ENCODE assay signal across 28 cellular contexts in the genomic region with DNA sequence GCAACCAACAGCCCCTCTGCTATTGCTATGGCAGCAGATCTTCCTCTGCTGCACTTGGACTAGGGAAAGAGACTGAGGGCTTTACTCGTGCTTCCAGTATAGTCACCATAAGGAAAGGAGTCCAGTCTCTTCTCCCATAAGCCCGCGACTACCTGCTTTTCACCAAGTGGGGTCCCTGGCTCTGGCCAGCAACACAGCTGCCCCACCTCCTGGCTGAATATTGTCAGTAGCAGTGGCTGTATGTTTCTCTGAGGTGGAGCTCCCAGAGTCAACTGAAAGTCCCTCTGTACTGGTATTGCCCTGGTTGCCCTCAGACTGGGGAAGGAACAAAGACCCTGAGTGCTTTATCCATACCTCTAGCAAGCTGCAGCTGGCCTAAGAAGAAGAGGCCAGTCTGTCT.
"Had no signal": no experiment of that assay in that cellular context is flagged by ENCODE, and none has a peak within 500 bp of the region (broad histone marks: within the 10 kb centered on the region; RNA-seq: fewer than 3 reads in every experiment).

No MANE protein-coding gene starts in this region.

- H3K27me3 Mint-ChIP-seq: naive B cell; progenitor cell of endocrine pancreas; stimulated activated memory B cell treated with anti-CD40 and anti-IgM and Interleukin-4, amounts not matched to agents 10 μg/mL and 1 μg/mL and 100 μg/mL, for 72 hours; stimulated activated naive CD8-positive, alpha-beta T cell treated with anti-CD3 and anti-CD28 coated beads, Interleukin-15, amount 100 ng/mL, for 72 hours; type B pancreatic cell had no signal

- H3K9me3 ChIP-seq: lower lobe of right lung, ovary, right lobe of liver, uterus had no signal

- ATAC-seq: left colon; left lung; lower lobe of right lung; natural killer cell; right lobe of liver; stimulated activated memory B cell treated with anti-CD40 and anti-IgM and Interleukin-4, amounts not matched to agents 10 μg/mL and 1 μg/mL and 100 μg/mL, for 72 hours; stimulated activated naive CD8-positive, alpha-beta T cell treated with anti-CD3 and anti-CD28 coated beads, Interleukin-15, amount 100 ng/mL, for 72 hours had no signal

- H3K27me3 ChIP-seq: left lung, ovary, right atrium auricular region, right lobe of liver, tibial nerve, uterus had no signal

- H3K9me3 Mint-ChIP-seq: type B pancreatic cell had no signal

- H3K27ac Mint-ChIP-seq: immature natural killer cell; mesothelial cell of epicardium; naive B cell; natural killer cell; nephron progenitor cell; progenitor cell of endocrine pancreas; stimulated activated memory B cell treated with anti-CD40 and anti-IgM and Interleukin-4, amounts not matched to agents 10 μg/mL and 1 μg/mL and 100 μg/mL, for 72 hours; type B pancreatic cell had no signal

- H3K4me1 ChIP-seq: left lung, lower lobe of right lung, right atrium auricular region, right lobe of liver, tibial nerve, uterus had no signal

- H3K4me1 Mint-ChIP-seq: immature natural killer cell; mesothelial cell of epicardium; naive B cell; natural killer cell; nephron progenitor cell; stimulated activated memory B cell treated with anti-CD40 and anti-IgM and Interleukin-4, amounts not matched to agents 10 μg/mL and 1 μg/mL and 100 μg/mL, for 72 hours; stimulated activated naive CD8-positive, alpha-beta T cell treated with anti-CD3 and anti-CD28 coated beads, Interleukin-15, amount 100 ng/mL, for 72 hours had no signal

- H3K4me3 Mint-ChIP-seq: immature natural killer cell; mesothelial cell of epicardium; natural killer cell; nephron progenitor cell; stimulated activated memory B cell treated with anti-CD40 and anti-IgM and Interleukin-4, amounts not matched to agents 10 μg/mL and 1 μg/mL and 100 μg/mL, for 72 hours; stimulated activated naive CD8-positive, alpha-beta T cell treated with anti-CD3 and anti-CD28 coated beads, Interleukin-15, amount 100 ng/mL, for 72 hours; type B pancreatic cell had no signal

- H3K4me2 ChIP-seq: smooth muscle cell had no signal

- H3K4me3 ChIP-seq: left lung, lower lobe of right lung, ovary, right atrium auricular region, right lobe of liver, smooth muscle cell, tibial nerve, uterus had no signal

- H3K36me3 Mint-ChIP-seq: immature natural killer cell; mesothelial cell of epicardium; naive B cell; natural killer cell; stimulated activated memory B cell treated with anti-CD40 and anti-IgM and Interleukin-4, amounts not matched to agents 10 μg/mL and 1 μg/mL and 100 μg/mL, for 72 hours; type B pancreatic cell had no signal

- H3K36me3 ChIP-seq: left lung, lower lobe of right lung, ovary, right atrium auricular region, right lobe of liver, tibial nerve, uterus had no signal

- FAIRE-seq: islet of Langerhans, kidney had no signal

- DNase-seq: immature natural killer cell; kidney; left colon; left lung; lower lobe of right lung; mammary epithelial cell; mesenchymal stem cell; naive B cell; natural killer cell; nephron progenitor cell; ovary; right lobe of liver; stimulated activated CD4-positive, alpha-beta T cell treated with anti-CD3 and anti-CD28 coated beads, Interleukin-1b, Interleukin-23, amount 100 ng/mL, for 48 hours; stimulated activated CD4-positive, alpha-beta T cell treated with anti-CD3 and anti-CD28 coated beads, Interleukin-2, amount 100 ng/mL, for 48 hours; stimulated activated CD4-positive, alpha-beta T cell treated with anti-CD3 and anti-CD28 coated beads, Interleukin-4, amount 100 ng/mL, for 4 hours; stimulated activated CD8-positive, alpha-beta memory T cell treated with anti-CD3 and anti-CD28 coated beads, Interleukin-4, amount 100 ng/mL, for 48 hours; stimulated activated naive CD4-positive, alpha-beta T cell treated with Interleukin-2 at 50 U/mL for 16 hours; stimulated activated naive CD8-positive, alpha-beta T cell treated with anti-CD3 and anti-CD28 coated beads, Interleukin-15, amount 100 ng/mL, for 72 hours; substantia nigra; uterus had no signal

- H3K27ac ChIP-seq: left lung, lower lobe of right lung, ovary, right atrium auricular region, right lobe of liver, tibial nerve, uterus had no signal
